12 cellular contexts compared by ENCODE assay signal in genomic region chr4:147777456-147778091, GRCh38. TPM values are rescaled to one million over a fixed set of nuclear protein-coding genes. Genes with fewer than 3 reads are reported as not detected.
A peak's percentile ranks its signal among the peaks of the same experiment; 100 is the strongest.
DNase-seq lines count a peak whose midpoint lies in the region; ATAC-seq lines count a peak whose summit lies in the region.
"Had no signal": no experiment of that assay in that cellular context is flagged by ENCODE, and none has a peak within 500 bp of the region (broad histone marks: within the 10 kb centered on the region; RNA-seq: fewer than 3 reads in every experiment).

No MANE protein-coding gene starts in this region.

- ATAC-seq in GM19463 (IDR thresholded peaks at IDR 0.05; ENCODE audit: unreplicated experiment), result peak; percentile 10
- ATAC-seq in GM21576 (IDR thresholded peaks at IDR 0.05; ENCODE audit: unreplicated experiment), result no peak
- no peak for ATAC-seq in HG03159 (IDR thresholded peaks at IDR 0.05; ENCODE audit: unreplicated experiment)

- DNase-seq in A172 (ENCODE audit: low spot score) (peak; percentile 62), RPMI7951 (ENCODE audit: low read depth) (peak; percentile 54), iris pigment epithelial cell (ENCODE audit: low read depth) (peak; percentile 50), HPDE6-E6E7 (ENCODE audit: extremely low spot score) (no peak)
- DNase-seq in NK-92 treated with Interleukin-12 subunit alpha and Interleukin-12 subunit beta, amount 100 ng/mL, for 24 hours (lab: John Stamatoyannopoulos, UW), result no peak
- DNase-seq: activated CD4-positive, alpha-beta T cell treated with anti-CD3 and anti-CD28 coated beads, Interleukin-2, amount 10 ng/mL, durations not matched to agents 7 days and 5 days; effector CD4-positive, alpha-beta T cell; NCI-H2227 treated with DMSO at 0.1 percent for 48 hours; stimulated activated CD4-positive, alpha-beta T cell treated with anti-CD3 and anti-CD28 coated beads, Interleukin-12 subunit alpha, Interleukin-12 subunit beta, amount 100 ng/mL, for 4 hours had no signal

RNA-seq across cellular contexts. Expression of gene ARHGAP10, which starts 45.7 kb away (rescaled TPM):
- 9.1 and 10.3 TPM in 2 replicates for total RNA-seq in A172 (2014; rRNA removed; shearing (Covaris generic))
- 16.1 and 16.9 TPM in 2 replicates for total RNA-seq in RPMI7951 (2014; rRNA removed; shearing (Covaris generic))

Comparison
In these comparisons a context has a peak if more than half of its experiments do, and no peak if none do; other contexts are left out.
1. DNase-seq: peak in A172 (single experiment), RPMI7951 (single experiment) and iris pigment epithelial cell (single experiment); none in HPDE6-E6E7 (single experiment) and NK-92 treated with Interleukin-12 subunit alpha and Interleukin-12 subunit beta, amount 100 ng/mL, for 24 hours (single experiment).